9 cellular contexts compared by ENCODE assay signal in genomic region chr17:40123811-40124114, GRCh38. TPM values are rescaled to one million over a fixed set of nuclear protein-coding genes. Genes with fewer than 3 reads are reported as not detected.
DNase-seq lines count a peak whose midpoint lies in the region; ATAC-seq and TF ChIP-seq lines count a peak whose summit lies in the region.
"Had no signal": no experiment of that assay in that cellular context is flagged by ENCODE, and none has a peak within 500 bp of the region (broad histone marks: within the 10 kb centered on the region; RNA-seq: fewer than 3 reads in every experiment).

No MANE protein-coding gene starts in this region.

- peaks cover 19% of the 10 kb centered on the region; the same call in 1 of the 2 replicates for H3K36me3 ChIP-seq in Karpas-422 (ENCODE audit: insufficient read depth, low read length)

- no peak for TF ChIP-seq CTCF in AG04449 (IDR thresholded peaks at IDR 0.05; ENCODE audit: insufficient read depth, low read length, missing control alignments)

- no peak for DNase-seq in AG04449 (ENCODE audit: low read depth, low spot score)
- no peak for DNase-seq in Karpas-422
- DNase-seq in naive thymus-derived CD8-positive, alpha-beta T cell, result no peak
- no peak for DNase-seq in iPS-NIHi11 (ENCODE audit: low spot score)
- DNase-seq in HCEC 1CT, result no peak
- DNase-seq in medulla oblongata (ENCODE audit: extremely low spot score), result no peak
- no peak for DNase-seq in DMS 273 treated with DMSO at 0.1 percent for 48 hours (lab: John Stamatoyannopoulos, UW)
- DNase-seq: NCI-H226 had no signal

- peak overlapping the region; percentile 78; the same call in 1 of the 2 replicates for H3K27ac ChIP-seq in Karpas-422 (ENCODE audit: low read length)

- H3K36me3 Mint-ChIP-seq in dendritic cell treated with granulocyte-macrophage colony-stimulating factor and Interleukin-4, amounts not matched to agents 40 ng/mL and 50 ng/mL, for 4 days (ENCODE audit: low read depth), result peaks cover 41% of the 10 kb centered on the region
- H3K36me3 Mint-ChIP-seq in naive thymus-derived CD8-positive, alpha-beta T cell, result peaks cover 0 to 33% (median 3%) of the 10 kb centered on the region in 3 donors

- POLR2A ChIA-PET in AG04449 (lab: Yijun Ruan, JAX), result interaction anchor here (1.2 to 5.1 kb wide), 4 partner anchors 11 to 28 kb away, joined by 3 to 74 read pairs (median 12); partner anchors contain the start of genes CASC3 and NR1D1
- POLR2A ChIA-PET in naive thymus-derived CD8-positive, alpha-beta T cell (lab: Charles Lee), result interaction anchor here (0.7 to 4.7 kb wide), 15 partner anchors 10 to 70 kb away, joined by 3 to 102 read pairs (median 5); partner anchors contain the start of genes CASC3, MED24 and NR1D1

- H3K27ac Mint-ChIP-seq in dendritic cell treated with granulocyte-macrophage colony-stimulating factor and Interleukin-4, amounts not matched to agents 40 ng/mL and 50 ng/mL, for 4 days, result peak overlapping the region; percentile 92
- peak overlapping the region; percentile 80 to 97 (median 88) for H3K27ac Mint-ChIP-seq in naive thymus-derived CD8-positive, alpha-beta T cell

- peaks cover 54% of the 10 kb centered on the region for H3K79me2 ChIP-seq in Karpas-422 (ENCODE audit: low read length)

- no peaks in the 10 kb centered on the region for H3K9me3 Mint-ChIP-seq in dendritic cell treated with granulocyte-macrophage colony-stimulating factor and Interleukin-4, amounts not matched to agents 40 ng/mL and 50 ng/mL, for 4 days
- no peaks in the 10 kb centered on the region for H3K9me3 Mint-ChIP-seq in naive thymus-derived CD8-positive, alpha-beta T cell

- no peak overlapping the region for H2AFZ ChIP-seq in Karpas-422 (ENCODE audit: low read length)

- CTCF ChIA-PET in AG04449 (lab: Yijun Ruan, JAX), result interaction anchor here (0.9 to 8.5 kb wide), 10 partner anchors 10 to 109 kb away, joined by 3 to 126 read pairs (median 4); partner anchors contain the start of genes CASC3 and CSF3

- no peaks in the 10 kb centered on the region for H3K27me3 Mint-ChIP-seq in dendritic cell treated with granulocyte-macrophage colony-stimulating factor and Interleukin-4, amounts not matched to agents 40 ng/mL and 50 ng/mL, for 4 days
- no peaks in the 10 kb centered on the region for H3K27me3 Mint-ChIP-seq in naive thymus-derived CD8-positive, alpha-beta T cell

- H3K4me1 ChIP-seq in Karpas-422 (ENCODE audit: low read length), result peaks cover 23% of the 10 kb centered on the region

- no peaks in the 10 kb centered on the region for H3K27me3 ChIP-seq in Karpas-422 (ENCODE audit: low read length)

- H4K20me1 ChIP-seq in Karpas-422 (ENCODE audit: insufficient read depth, low read depth, low read length), result peaks cover 4% of the 10 kb centered on the region; the same call in 1 of the 2 replicates

- peaks cover 46% of the 10 kb centered on the region for H3K4me1 Mint-ChIP-seq in dendritic cell treated with granulocyte-macrophage colony-stimulating factor and Interleukin-4, amounts not matched to agents 40 ng/mL and 50 ng/mL, for 4 days (ENCODE audit: low read depth)
- H3K4me1 Mint-ChIP-seq in naive thymus-derived CD8-positive, alpha-beta T cell, result peaks cover 20 to 46% (median 42%) of the 10 kb centered on the region in 4 donors

- no peaks in the 10 kb centered on the region for H3K9me3 ChIP-seq in Karpas-422 (ENCODE audit: low read length)

- no peak for ATAC-seq in naive thymus-derived CD8-positive, alpha-beta T cell

- intact Hi-C loops in dendritic cell treated with granulocyte-macrophage colony-stimulating factor and Interleukin-4, amounts not matched to agents 40 ng/mL and 50 ng/mL, for 4 days (cut with micrococcal nuclease), result no loop called here

- peak overlapping the region; percentile 77 for H3K4me2 ChIP-seq in Karpas-422 (ENCODE audit: low read depth, low read length, poor library complexity, severe bottlenecking)

- peak overlapping the region; percentile 93 for H3K9ac ChIP-seq in Karpas-422 (ENCODE audit: low read length)

- peak overlapping the region; percentile 99 for H3K4me3 Mint-ChIP-seq in dendritic cell treated with granulocyte-macrophage colony-stimulating factor and Interleukin-4, amounts not matched to agents 40 ng/mL and 50 ng/mL, for 4 days
- peak overlapping the region; percentile 84 to 97 (median 93) for H3K4me3 Mint-ChIP-seq in naive thymus-derived CD8-positive, alpha-beta T cell

- H3K4me3 ChIP-seq in AG04449 (ENCODE audit: low read depth, low read length) (peak overlapping the region; percentile 92), Karpas-422 (ENCODE audit: low read length) (peak overlapping the region; percentile 95)

- no peaks in the 10 kb centered on the region for H3K9me2 ChIP-seq in Karpas-422 (replicated peaks; ENCODE audit: insufficient read depth, low read length)

RNA-seq across cellular contexts. Expression of gene MSL1, which starts 2.0 kb away (rescaled TPM):
- total RNA-seq in Karpas-422 (2014; rRNA removed; shearing (Covaris generic); ENCODE audit: low replicate concordance), result 48.6 and 53.2 TPM in 2 replicates
- 100 to 1,000 TPM; 132 to 135 TPM for total RNA-seq in naive thymus-derived CD8-positive, alpha-beta T cell
- polyA plus RNA-seq in naive thymus-derived CD8-positive, alpha-beta T cell, result 10 to 100 TPM in 1 of 3 donors, 1 to 10 TPM in 2; 6.8 to 12.8 (median 9.2) TPM

RNA-seq across cellular contexts. Expression of gene CASC3, which starts 16.6 kb away (rescaled TPM):
- total RNA-seq in Karpas-422 (2014; rRNA removed; shearing (Covaris generic); ENCODE audit: low replicate concordance), result 37.4 and 74.5 TPM in 2 replicates
- 100 to 1,000 TPM; 153 to 162 TPM for total RNA-seq in naive thymus-derived CD8-positive, alpha-beta T cell
- polyA plus RNA-seq in naive thymus-derived CD8-positive, alpha-beta T cell, result 10 to 100 TPM; 33.5 to 46.9 (median 40.6) TPM

RNA-seq across cellular contexts. Expression of gene NR1D1, which starts 23.4 kb away (rescaled TPM):
- total RNA-seq in Karpas-422 (2014; rRNA removed; shearing (Covaris generic); ENCODE audit: low replicate concordance), result 0.65 and 0.67 TPM in 2 replicates
- total RNA-seq in naive thymus-derived CD8-positive, alpha-beta T cell, result 10 to 100 TPM; 18.2 to 19.2 TPM
- polyA plus RNA-seq in naive thymus-derived CD8-positive, alpha-beta T cell, result 1 to 10 TPM; 3.9 to 9.9 (median 6.4) TPM

RNA-seq across cellular contexts. Expression of gene RAPGEFL1, which starts 53.5 kb away (rescaled TPM):
- total RNA-seq in Karpas-422 (2014; rRNA removed; shearing (Covaris generic); ENCODE audit: low replicate concordance), result 5.6 and 8.9 TPM in 2 replicates
- total RNA-seq in naive thymus-derived CD8-positive, alpha-beta T cell, result 1 to 10 TPM; 5.9 to 6.4 TPM
- under 1 TPM in 2 of 3 donors, not detected in 1; 0.12 to 0.65 TPM for polyA plus RNA-seq in naive thymus-derived CD8-positive, alpha-beta T cell

Comparison
In these comparisons a context has a peak if more than half of its experiments do, and no peak if none do; other contexts are left out.
1. RNA of gene NR1D1, which starts 23.4 kb away (total RNA-seq): 18.2 to 19.2 TPM in naive thymus-derived CD8-positive, alpha-beta T cell; 0.65 to 0.67 TPM in Karpas-422; every median in the first group is over 10 times any median in the second.